ENCODE assay signal across 11 cellular contexts in the genomic region with DNA sequence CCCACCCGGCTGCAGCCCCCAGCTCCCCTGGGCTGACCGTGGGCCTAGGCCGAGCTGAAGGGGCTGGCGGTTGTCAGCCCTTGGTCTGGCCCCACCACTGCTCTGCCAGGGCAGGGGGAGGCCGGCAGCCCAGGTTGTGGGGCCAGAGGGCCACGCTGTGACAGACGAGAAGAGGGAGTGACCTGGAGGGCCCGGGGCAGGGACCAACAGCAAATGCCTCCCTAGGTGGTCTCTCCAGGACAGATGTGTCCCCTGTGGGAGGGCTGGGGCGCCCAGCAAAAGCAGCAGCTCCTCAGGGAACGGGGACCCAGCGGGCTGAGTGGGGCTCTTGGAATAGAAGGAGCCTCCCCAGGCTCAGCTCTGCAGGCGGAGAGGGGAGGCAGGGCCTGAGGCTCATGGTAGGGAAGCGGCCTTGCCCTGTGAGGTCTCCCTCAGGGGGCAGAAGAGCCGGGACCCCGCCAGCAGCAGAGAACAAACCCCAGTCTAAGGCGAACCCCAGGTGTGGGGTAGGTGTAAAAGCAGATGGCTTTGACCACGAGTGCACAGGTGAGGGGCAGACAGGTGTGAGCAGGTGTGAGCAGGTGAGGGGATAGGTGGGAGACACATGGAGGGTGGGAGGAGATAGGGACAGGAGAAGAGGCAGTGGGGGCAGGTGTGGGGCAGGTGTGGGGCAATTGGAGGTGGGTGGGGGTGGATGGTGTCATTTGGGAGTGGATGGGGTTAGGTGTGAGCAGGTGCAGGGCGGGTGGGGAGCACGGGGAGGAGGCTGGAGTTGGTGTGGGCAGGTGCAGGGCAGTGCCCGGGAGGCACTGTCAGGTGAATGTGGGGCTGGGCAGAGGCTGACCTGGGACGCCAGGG. TPM values are rescaled to one million over a fixed set of nuclear protein-coding genes. Genes with fewer than 3 reads are reported as not detected.
DNase-seq lines count a peak whose midpoint lies in the region; ATAC-seq and TF ChIP-seq lines count a peak whose summit lies in the region.
"Had no signal": no experiment of that assay in that cellular context is flagged by ENCODE, and none has a peak within 500 bp of the region (broad histone marks: within the 10 kb centered on the region; RNA-seq: fewer than 3 reads in every experiment).

No MANE protein-coding gene starts in this region.

- DNase-seq in activated effector memory CD4-positive, alpha-beta T cell treated with anti-CD3 and anti-CD28 coated beads, Interleukin-2, amount 50 U/mL, for 16 hours: peak; percentile 55
- no peak for DNase-seq in activated effector memory CD4-positive, alpha-beta T cell treated with Interleukin-2 at 50 U/mL for 16 hours
- DNase-seq in RWPE2 (ENCODE audit: low spot score): peak; percentile 51
- DNase-seq in left colon: peak; percentile 31 to 47
- DNase-seq in thoracic aorta (ENCODE audit: low spot score): peak; percentile 1

- H3K4me1 ChIP-seq in RWPE2 (ENCODE audit: insufficient read depth, poor library complexity, severe bottlenecking) (no peaks in the 10 kb centered on the region), thoracic aorta (ENCODE audit: control insufficient read depth in 1 of 2, low read depth in 2 of 2) (peaks cover 25 to 41% of the 10 kb centered on the region in 2 donors)

- peak; percentile 10; the same call in 2 of the 3 replicates for ATAC-seq in RWPE2 (ENCODE audit: low read depth)
- peak; percentile 12 for ATAC-seq in left colon
- ATAC-seq in thoracic aorta (ENCODE audit: insufficient number of reproducible peaks, low FRiP score, low read depth): no peak
- ATAC-seq in GM18502 (IDR thresholded peaks at IDR 0.05; ENCODE audit: poor library complexity, unreplicated experiment): no peak
- no peak for ATAC-seq in HG03565 (IDR thresholded peaks at IDR 0.05; ENCODE audit: unreplicated experiment)
- no peak for ATAC-seq in HG02763 (IDR thresholded peaks at IDR 0.05; ENCODE audit: unreplicated experiment)
- ATAC-seq: esophagus mucosa; stimulated activated naive CD8-positive, alpha-beta T cell treated with anti-CD3 and anti-CD28 coated beads, Interleukin-15, amount 100 ng/mL, for 72 hours had no signal

- H3K9me3 ChIP-seq in RWPE2 (ENCODE audit: severe bottlenecking) (no peaks in the 10 kb centered on the region), thoracic aorta (no peaks in the 10 kb centered on the region)
- H3K9me3 ChIP-seq: BE2C had no signal

- H3K27ac ChIP-seq in RWPE2 (ENCODE audit: poor library complexity, severe bottlenecking) (no peak overlapping the region), thoracic aorta (no peak overlapping the region)

- H3K36me3 ChIP-seq in RWPE2 (ENCODE audit: low read depth): peaks cover 2% of the 10 kb centered on the region; the same call in 1 of the 2 replicates
- H3K36me3 ChIP-seq in thoracic aorta: no peaks in the 10 kb centered on the region

- TF ChIP-seq CTCF in RWPE2 (IDR thresholded peaks at IDR 0.05; ENCODE audit: poor library complexity, severe bottlenecking) (no peak), thoracic aorta (IDR thresholded peaks at IDR 0.05) (no peak)

- no peak overlapping the region for H3K4me3 ChIP-seq in RWPE2 (ENCODE audit: severe bottlenecking)
- no peak overlapping the region for H3K4me3 ChIP-seq in thoracic aorta

- intact Hi-C loops in left colon (cut with DNase I, micrococcal nuclease): no loop called here

- no peaks in the 10 kb centered on the region for H3K27me3 ChIP-seq in RWPE2 (ENCODE audit: insufficient read depth, poor library complexity, severe bottlenecking)
- no peaks in the 10 kb centered on the region for H3K27me3 ChIP-seq in thoracic aorta (replicated peaks; ENCODE audit: insufficient read depth)
- H3K27me3 ChIP-seq: BE2C had no signal

RNA-seq across cellular contexts. Expression of a gene that starts 34.1 kb away (rescaled TPM):
- total RNA-seq in left colon (10 to 100 TPM; 26.6 to 34.3 TPM), thoracic aorta (10 to 100 TPM; 15.2 to 18.4 TPM)

RNA-seq across cellular contexts. Expression of a gene that starts 42.4 kb away (rescaled TPM):
- total RNA-seq in left colon (100 to 1,000 TPM; 156 to 180 TPM), thoracic aorta (100 to 1,000 TPM; 132 to 256 TPM)

Comparison
In these comparisons a context has a peak if more than half of its experiments do, and no peak if none do; other contexts are left out.
1. ATAC-seq: peak in RWPE2 (single experiment) and left colon (single experiment); none in thoracic aorta (single experiment), GM18502 (single experiment), HG03565 (single experiment) and HG02763 (single experiment).